ENCODE assay signal across 10 cellular contexts in the genomic region with DNA sequence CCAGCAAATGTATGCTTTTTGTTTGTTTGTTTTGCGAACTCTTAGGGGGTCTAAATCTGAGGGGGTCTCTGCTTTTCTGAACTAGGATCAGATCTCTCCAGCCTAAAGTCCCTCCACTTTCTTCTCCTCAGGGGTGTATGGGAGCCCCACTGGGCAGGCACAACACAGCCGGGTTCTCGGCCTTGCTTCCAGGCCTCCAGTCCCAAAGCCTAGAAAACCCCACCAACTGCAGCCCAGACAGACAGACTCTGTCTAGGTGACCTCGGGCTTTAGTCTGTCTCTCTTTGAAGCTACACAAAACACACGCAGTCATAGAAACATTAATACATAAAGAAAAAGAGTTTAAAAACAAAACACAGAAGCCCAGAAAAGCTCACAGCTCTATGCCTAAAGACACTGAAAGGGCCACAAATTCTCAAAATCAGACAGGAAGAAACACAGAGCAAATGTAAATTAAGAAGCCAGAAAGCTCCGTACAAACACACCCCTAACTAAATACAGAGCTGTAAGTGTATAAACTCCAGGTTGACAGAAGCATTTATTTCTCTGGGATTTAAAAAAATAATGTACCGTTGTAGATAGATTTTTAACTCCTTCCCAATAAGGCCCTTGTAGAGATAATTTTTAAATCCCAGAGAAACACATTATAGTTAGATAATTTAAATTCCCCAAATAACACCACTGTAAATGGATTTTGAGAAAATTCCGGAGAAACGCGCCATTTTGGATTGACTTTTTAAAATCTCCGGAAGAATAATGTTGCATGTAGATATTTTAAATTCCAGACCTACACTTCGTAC. TPM values are rescaled to one million over a fixed set of nuclear protein-coding genes. Genes with fewer than 3 reads are reported as not detected.
DNase-seq lines count a peak whose midpoint lies in the region; ATAC-seq and TF ChIP-seq lines count a peak whose summit lies in the region.
"Had no signal": no experiment of that assay in that cellular context is flagged by ENCODE, and none has a peak within 500 bp of the region (broad histone marks: within the 10 kb centered on the region; RNA-seq: fewer than 3 reads in every experiment).

No MANE protein-coding gene starts in this region.

- H4K20me1 ChIP-seq in DND-41 (ENCODE audit: insufficient read depth, low read length): peaks cover 12% of the 10 kb centered on the region
- H4K20me1 ChIP-seq in neural cell (ENCODE audit: insufficient read depth): no peaks in the 10 kb centered on the region

- H3K36me3 ChIP-seq in DND-41 (ENCODE audit: insufficient read depth, low read length) (peaks cover 28% of the 10 kb centered on the region), MG63 (peaks cover 70% of the 10 kb centered on the region), neural cell (ENCODE audit: insufficient read depth, low read length) (no peaks in the 10 kb centered on the region)

- TF ChIP-seq CTCF in DND-41 (IDR thresholded peaks at IDR 0.05; ENCODE audit: borderline replicate concordance, extremely low read depth, low read length, poor library complexity, severe bottlenecking) (no peak), coronary artery (IDR thresholded peaks at IDR 0.05) (no peak), neural cell (IDR thresholded peaks at IDR 0.05; ENCODE audit: poor library complexity, severe bottlenecking) (no peak)

- H3K27ac ChIP-seq in DND-41 (ENCODE audit: low read length) (no peak overlapping the region), coronary artery (no peak overlapping the region), neural cell (ENCODE audit: low read length) (no peak overlapping the region)

- H3F3A ChIP-seq in neural cell (ENCODE audit: insufficient read depth, low read length, poor library complexity, severe bottlenecking): no peaks in the 10 kb centered on the region

- DNase-seq in DND-41 (no peak), MG63 (no peak), coronary artery (ENCODE audit: low spot score) (no peak), NCI-H1417 (lab: John Stamatoyannopoulos, UW) (no peak), Right ventricle myocardium inferior (ENCODE audit: missing footprints) (no peak), MV-4-11 (lab: John Stamatoyannopoulos, UW) (no peak)
- DNase-seq: NCI-H2227 treated with DMSO at 0.1 percent for 48 hours had no signal

- H3K4me3 ChIP-seq in DND-41 (ENCODE audit: low read depth in 1 of 2, low read length in 2 of 2) (peak overlapping the region in 1 of 2 experiments; percentile 96; a peak in 2 of 4 replicates), MG63 (peak overlapping the region; percentile 95), coronary artery (peak overlapping the region; percentile 60), neural cell (ENCODE audit: low read length) (no peak overlapping the region)

- no peak for ATAC-seq in DND-41 (ENCODE audit: insufficient read depth, low read depth)
- no peak for ATAC-seq in Right ventricle myocardium inferior
- ATAC-seq in GM19397 (IDR thresholded peaks at IDR 0.05; ENCODE audit: unreplicated experiment): no peak

- intact Hi-C loops in Right ventricle myocardium inferior (cut with DNase I): loop anchor here (10.0 kb wide), 1 partner anchor 303 kb away; no protein-coding TSS in a partner anchor

- peaks cover 32% of the 10 kb centered on the region for H3K79me2 ChIP-seq in DND-41 (ENCODE audit: insufficient read depth, low read length)
- H3K79me2 ChIP-seq in neural cell (replicated peaks; ENCODE audit: insufficient read depth, low read length): no peaks in the 10 kb centered on the region

- no peak overlapping the region for H2AFZ ChIP-seq in DND-41 (ENCODE audit: low read depth, low read length)
- H2AFZ ChIP-seq in neural cell (ENCODE audit: low read depth, low read length): no peak overlapping the region

- peak overlapping the region; percentile 78 for H3K9ac ChIP-seq in DND-41 (ENCODE audit: low read depth, low read length)
- no peak overlapping the region for H3K9ac ChIP-seq in neural cell (ENCODE audit: low read length)

- no peak for TF ChIP-seq EP300 in neural cell (conservative IDR thresholded peaks at IDR 0.05; ENCODE audit: poor library complexity, severe bottlenecking)

- H3K27me3 ChIP-seq in DND-41 (ENCODE audit: insufficient read depth, low read length, poor library complexity) (no peaks in the 10 kb centered on the region), MG63 (no peaks in the 10 kb centered on the region), neural cell (ENCODE audit: insufficient read depth, low read depth, low read length) (peaks cover 98% of the 10 kb centered on the region)

- peaks cover 32% of the 10 kb centered on the region for H3K4me1 ChIP-seq in DND-41 (ENCODE audit: insufficient read depth, low read length)

- no peaks in the 10 kb centered on the region for H3K9me2 ChIP-seq in neural cell (ENCODE audit: insufficient read depth, low read length)

- H3K9me3 ChIP-seq in DND-41 (ENCODE audit: insufficient read depth, low read length, severe bottlenecking) (no peaks in the 10 kb centered on the region), MG63 (no peaks in the 10 kb centered on the region; the same call in 1 of the 2 replicates), neural cell (ENCODE audit: low read length) (no peaks in the 10 kb centered on the region)

- H3K4me2 ChIP-seq in DND-41 (ENCODE audit: insufficient read depth, low read length): peak overlapping the region; percentile 96
- H3K4me2 ChIP-seq in neural cell (ENCODE audit: low read length): no peak overlapping the region

- TF ChIP-seq RAD21 in neural cell (conservative IDR thresholded peaks at IDR 0.05): no peak

TF ChIP-seq in neural cell, 6 proteins besides CTCF, POLR2A, EP300 and RAD21:
- peak; percentile 80 for TF ChIP-seq EZH2 (IDR thresholded peaks at IDR 0.05; ENCODE audit: borderline replicate concordance, insufficient read depth, low read length, poor library complexity, severe bottlenecking)
- TF ChIP-seq SMC3 (conservative IDR thresholded peaks at IDR 0.05; ENCODE audit: poor library complexity): no peak
- TF ChIP-seq POLR2AphosphoS5 (IDR thresholded peaks at IDR 0.05): peak; percentile 32

RNA-seq across cellular contexts. Expression of a gene that starts 2.0 kb away (rescaled TPM):
- total RNA-seq in MG63 (2014; rRNA removed; shearing (Covaris generic); ENCODE audit: low replicate concordance): 217 and 372 TPM in 2 replicates
- polyA plus RNA-seq in neural cell: 1.9 TPM in 1 of 2 replicates, not detected in the other
- polyA minus RNA-seq in neural cell: not detected in 2 replicates
- not detected for total RNA-seq in Right ventricle myocardium inferior
- total RNA-seq: frontal cortex had no signal

Comparison
In these comparisons a context has a peak if more than half of its experiments do, and no peak if none do; other contexts are left out.
1. RNA of a gene that starts 2.0 kb away (total RNA-seq): 217 to 372 TPM in MG63; not detected in Right ventricle myocardium inferior (single experiment); every median in the first group is over 100 times any median in the second.